ENCODE assay signal across 9 cellular contexts in the genomic region with DNA sequence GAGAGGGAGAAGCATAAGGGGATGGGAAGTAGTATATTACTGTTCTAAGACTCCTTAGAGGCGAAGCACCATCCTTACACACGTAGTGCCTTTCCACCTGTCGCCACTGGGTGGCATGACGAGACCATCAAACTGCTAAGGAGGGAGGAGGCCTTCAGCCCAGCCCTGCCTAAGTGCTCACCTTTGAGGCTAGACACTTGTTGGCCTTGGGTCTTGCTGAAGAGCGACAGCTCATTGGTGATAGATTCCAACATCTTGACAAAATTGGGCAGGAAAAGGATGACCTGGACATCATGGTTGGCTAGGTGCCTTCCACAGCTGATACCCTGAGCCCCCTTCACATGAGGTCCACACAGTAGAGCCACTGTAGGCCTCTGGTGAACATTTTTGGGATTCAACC. TPM values are rescaled to one million over a fixed set of nuclear protein-coding genes. Genes with fewer than 3 reads are reported as not detected.
DNase-seq lines count a peak whose midpoint lies in the region; ATAC-seq and TF ChIP-seq lines count a peak whose summit lies in the region.
"Had no signal": no experiment of that assay in that cellular context is flagged by ENCODE, and none has a peak within 500 bp of the region (broad histone marks: within the 10 kb centered on the region; RNA-seq: fewer than 3 reads in every experiment).

No MANE protein-coding gene starts in this region.

- H3K4me3 Mint-ChIP-seq in stimulated activated naive CD8-positive, alpha-beta T cell treated with anti-CD3 and anti-CD28 coated beads, Interleukin-15, amount 100 ng/mL, for 72 hours: no peak overlapping the region
- H3K4me3 Mint-ChIP-seq: T-helper 1 cell treated with Interleukin-12 subunit alpha and Interleukin-12 subunit beta and Interleukin-4 antibody, amounts not matched to agents 30 μg/mL and 1 μg/mL, for 36 hours had no signal

- TF ChIP-seq RAD21 in neural cell (conservative IDR thresholded peaks at IDR 0.05): peak; percentile 90

- H4K20me1 ChIP-seq in OCI-LY1 (ENCODE audit: insufficient read depth, low read length) (no peaks in the 10 kb centered on the region), neural cell (ENCODE audit: insufficient read depth) (no peaks in the 10 kb centered on the region)

- no peak for TF ChIP-seq EP300 in neural cell (conservative IDR thresholded peaks at IDR 0.05; ENCODE audit: poor library complexity, severe bottlenecking)

- ATAC-seq in esophagus mucosa: peak; percentile 77
- ATAC-seq in stimulated activated naive CD8-positive, alpha-beta T cell treated with anti-CD3 and anti-CD28 coated beads, Interleukin-15, amount 100 ng/mL, for 72 hours: peak; percentile 89
- no peak for ATAC-seq in GM18909 (IDR thresholded peaks at IDR 0.05; ENCODE audit: poor library complexity, unreplicated experiment)

- no peaks in the 10 kb centered on the region for H3K9me3 ChIP-seq in HAP-1
- H3K9me3 ChIP-seq in OCI-LY1 (ENCODE audit: low read length): no peaks in the 10 kb centered on the region
- no peaks in the 10 kb centered on the region for H3K9me3 ChIP-seq in neural cell (ENCODE audit: low read length)

- H3K79me2 ChIP-seq in OCI-LY1 (ENCODE audit: insufficient read depth, low read length): no peaks in the 10 kb centered on the region
- no peaks in the 10 kb centered on the region for H3K79me2 ChIP-seq in neural cell (replicated peaks; ENCODE audit: insufficient read depth, low read length)

- no peaks in the 10 kb centered on the region for H3F3A ChIP-seq in OCI-LY1 (ENCODE audit: insufficient read depth, low read length)
- H3F3A ChIP-seq in neural cell (ENCODE audit: insufficient read depth, low read length, poor library complexity, severe bottlenecking): no peaks in the 10 kb centered on the region

- in situ Hi-C loops in HAP-1 (cut with MboI; ENCODE audit: low sequenced_read_pairs): loop anchor here (5.0 kb wide), 1 partner anchor 132 kb away; no protein-coding TSS in a partner anchor

- no peak overlapping the region for H3K4me3 ChIP-seq in HAP-1
- H3K4me3 ChIP-seq in OCI-LY1 (ENCODE audit: low read depth, low read length, poor library complexity, severe bottlenecking): no peak overlapping the region
- no peak overlapping the region for H3K4me3 ChIP-seq in neural cell (ENCODE audit: low read length)

- H3K9ac ChIP-seq in OCI-LY1 (ENCODE audit: low read length) (no peak overlapping the region), neural cell (ENCODE audit: low read length) (no peak overlapping the region)

- H3K4me1 ChIP-seq in HAP-1 (no peaks in the 10 kb centered on the region), OCI-LY1 (ENCODE audit: insufficient read depth, low read length, severe bottlenecking) (no peaks in the 10 kb centered on the region)

- H3K27me3 Mint-ChIP-seq in stimulated activated naive CD8-positive, alpha-beta T cell treated with anti-CD3 and anti-CD28 coated beads, Interleukin-15, amount 100 ng/mL, for 72 hours: no peaks in the 10 kb centered on the region

- peak; percentile 95 for TF ChIP-seq CTCF in OCI-LY1 (IDR thresholded peaks at IDR 0.05; ENCODE audit: low read length)
- TF ChIP-seq CTCF in neural cell (IDR thresholded peaks at IDR 0.05; ENCODE audit: poor library complexity, severe bottlenecking): peak; percentile 94

- H3K4me2 ChIP-seq in OCI-LY1 (ENCODE audit: low read length) (no peak overlapping the region), neural cell (ENCODE audit: low read length) (no peak overlapping the region)

- H3K27ac ChIP-seq in OCI-LY1 (ENCODE audit: low read depth, low read length, poor library complexity, severe bottlenecking) (peak overlapping the region; percentile 18), neural cell (ENCODE audit: low read length) (no peak overlapping the region)

- H3K4me1 Mint-ChIP-seq in stimulated activated naive CD8-positive, alpha-beta T cell treated with anti-CD3 and anti-CD28 coated beads, Interleukin-15, amount 100 ng/mL, for 72 hours: peaks cover 6% of the 10 kb centered on the region

- H3K9me3 Mint-ChIP-seq in stimulated activated naive CD8-positive, alpha-beta T cell treated with anti-CD3 and anti-CD28 coated beads, Interleukin-15, amount 100 ng/mL, for 72 hours: no peaks in the 10 kb centered on the region
- H3K9me3 Mint-ChIP-seq: T-helper 1 cell treated with Interleukin-12 subunit alpha and Interleukin-12 subunit beta and Interleukin-4 antibody, amounts not matched to agents 30 μg/mL and 1 μg/mL, for 36 hours had no signal

- no peak overlapping the region for H3K27ac Mint-ChIP-seq in stimulated activated naive CD8-positive, alpha-beta T cell treated with anti-CD3 and anti-CD28 coated beads, Interleukin-15, amount 100 ng/mL, for 72 hours

- H3K9me2 ChIP-seq in OCI-LY1 (ENCODE audit: low read depth, low read length) (no peaks in the 10 kb centered on the region), neural cell (ENCODE audit: insufficient read depth, low read length) (no peaks in the 10 kb centered on the region)

- no peak overlapping the region for H2AFZ ChIP-seq in OCI-LY1 (ENCODE audit: low read length)
- H2AFZ ChIP-seq in neural cell (ENCODE audit: low read depth, low read length): no peak overlapping the region

- H3K36me3 ChIP-seq in HAP-1 (replicated peaks): peaks cover 94% of the 10 kb centered on the region
- H3K36me3 ChIP-seq in OCI-LY1 (ENCODE audit: insufficient read depth, low read length): peaks cover 87% of the 10 kb centered on the region; the same call in 1 of the 2 replicates
- peaks cover 4% of the 10 kb centered on the region for H3K36me3 ChIP-seq in neural cell (ENCODE audit: insufficient read depth, low read length)

- DNase-seq in COLO668 (lab: John Stamatoyannopoulos, UW; ENCODE audit: unreplicated experiment): peak; percentile 65
- peak; percentile 84 to 89 for DNase-seq in HAP-1 (ENCODE audit: low spot score in 2 of 2)
- DNase-seq in activated T-cell treated with anti-CD3 and anti-CD28 coated beads for 1 hour (ENCODE audit: low read depth): peak; percentile 56
- peak; percentile 75 to 77 for DNase-seq in stimulated activated naive CD8-positive, alpha-beta T cell treated with anti-CD3 and anti-CD28 coated beads, Interleukin-15, amount 100 ng/mL, for 72 hours

- no peaks in the 10 kb centered on the region for H3K27me3 ChIP-seq in HAP-1 (ENCODE audit: low read depth)
- H3K27me3 ChIP-seq in OCI-LY1 (ENCODE audit: insufficient read depth, low read length): no peaks in the 10 kb centered on the region
- H3K27me3 ChIP-seq in neural cell (ENCODE audit: insufficient read depth, low read depth, low read length): no peaks in the 10 kb centered on the region

TF ChIP-seq in neural cell, 6 proteins besides CTCF, POLR2A, EP300 and RAD21:
- TF ChIP-seq POLR2AphosphoS5 (IDR thresholded peaks at IDR 0.05): no peak
- peak; percentile 91 for TF ChIP-seq SMC3 (conservative IDR thresholded peaks at IDR 0.05; ENCODE audit: poor library complexity)
- no peak for TF ChIP-seq MXI1 (conservative IDR thresholded peaks at IDR 0.05; ENCODE audit: poor library complexity, severe bottlenecking)
- TF ChIP-seq, protein P1, sequence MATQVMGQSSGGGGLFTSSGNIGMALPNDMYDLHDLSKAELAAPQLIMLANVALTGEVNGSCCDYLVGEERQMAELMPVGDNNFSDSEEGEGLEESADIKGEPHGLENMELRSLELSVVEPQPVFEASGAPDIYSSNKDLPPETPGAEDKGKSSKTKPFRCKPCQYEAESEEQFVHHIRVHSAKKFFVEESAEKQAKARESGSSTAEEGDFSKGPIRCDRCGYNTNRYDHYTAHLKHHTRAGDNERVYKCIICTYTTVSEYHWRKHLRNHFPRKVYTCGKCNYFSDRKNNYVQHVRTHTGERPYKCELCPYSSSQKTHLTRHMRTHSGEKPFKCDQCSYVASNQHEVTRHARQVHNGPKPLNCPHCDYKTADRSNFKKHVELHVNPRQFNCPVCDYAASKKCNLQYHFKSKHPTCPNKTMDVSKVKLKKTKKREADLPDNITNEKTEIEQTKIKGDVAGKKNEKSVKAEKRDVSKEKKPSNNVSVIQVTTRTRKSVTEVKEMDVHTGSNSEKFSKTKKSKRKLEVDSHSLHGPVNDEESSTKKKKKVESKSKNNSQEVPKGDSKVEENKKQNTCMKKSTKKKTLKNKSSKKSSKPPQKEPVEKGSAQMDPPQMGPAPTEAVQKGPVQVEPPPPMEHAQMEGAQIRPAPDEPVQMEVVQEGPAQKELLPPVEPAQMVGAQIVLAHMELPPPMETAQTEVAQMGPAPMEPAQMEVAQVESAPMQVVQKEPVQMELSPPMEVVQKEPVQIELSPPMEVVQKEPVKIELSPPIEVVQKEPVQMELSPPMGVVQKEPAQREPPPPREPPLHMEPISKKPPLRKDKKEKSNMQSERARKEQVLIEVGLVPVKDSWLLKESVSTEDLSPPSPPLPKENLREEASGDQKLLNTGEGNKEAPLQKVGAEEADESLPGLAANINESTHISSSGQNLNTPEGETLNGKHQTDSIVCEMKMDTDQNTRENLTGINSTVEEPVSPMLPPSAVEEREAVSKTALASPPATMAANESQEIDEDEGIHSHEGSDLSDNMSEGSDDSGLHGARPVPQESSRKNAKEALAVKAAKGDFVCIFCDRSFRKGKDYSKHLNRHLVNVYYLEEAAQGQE (IDR thresholded peaks at IDR 0.05; ENCODE audit: borderline replicate concordance): no peak
TF ChIP-seq in neural cell: peak in this region for 1.

RNA-seq across cellular contexts. Expression of a gene that starts 19.6 kb away (rescaled TPM):
- total RNA-seq in esophagus mucosa: 41.0 TPM
- 88.3 and 91.5 TPM in 2 replicates for polyA plus RNA-seq in neural cell
- polyA minus RNA-seq in neural cell: 58.2 and 84.4 TPM in 2 replicates
